ENCODE assay signal across 11 cellular contexts in the genomic region with DNA sequence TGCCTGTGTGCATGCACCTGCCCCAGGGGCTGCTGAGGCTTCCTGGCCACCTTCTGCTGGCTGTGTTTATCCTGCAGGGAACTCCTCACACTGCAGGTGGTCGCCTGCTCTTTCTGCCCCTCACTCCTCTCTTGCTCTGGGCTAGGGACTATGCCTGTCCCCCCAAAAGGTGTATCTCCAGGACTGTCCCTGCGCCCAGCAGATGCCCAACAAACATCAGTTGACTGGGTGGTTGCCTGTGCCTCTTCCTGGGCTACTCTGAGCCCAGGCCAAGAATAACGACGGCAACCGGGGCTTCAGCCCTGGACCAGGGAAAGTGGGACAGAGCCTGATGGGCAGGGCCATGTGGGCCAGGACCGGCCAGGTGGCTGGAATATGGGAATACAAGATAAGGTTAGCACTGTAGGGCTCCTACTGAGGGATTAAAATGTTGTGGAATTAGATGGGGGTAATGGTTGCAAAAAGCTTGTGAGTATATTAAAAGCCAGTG. TPM values are rescaled to one million over a fixed set of nuclear protein-coding genes. Genes with fewer than 3 reads are reported as not detected.
A peak's percentile ranks its signal among the peaks of the same experiment; 100 is the strongest.
DNase-seq lines count a peak whose midpoint lies in the region; ATAC-seq, FAIRE-seq and TF ChIP-seq lines count a peak whose summit lies in the region.
"Had no signal": no experiment of that assay in that cellular context is flagged by ENCODE, and none has a peak within 500 bp of the region (broad histone marks: within the 10 kb centered on the region; RNA-seq: fewer than 3 reads in every experiment).

No MANE protein-coding gene starts in this region.

- TF ChIP-seq CTCF in SK-N-SH (IDR thresholded peaks at IDR 0.05) (no peak), tibial artery (IDR thresholded peaks at IDR 0.05) (no peak)

- H3K36me3 ChIP-seq in SK-N-SH (replicated peaks in 1 of 2; ENCODE audit: control insufficient read depth in 1 of 2, insufficient read depth in 2 of 2, low read length in 1 of 2): peaks cover 8% of the 10 kb centered on the region in 2 experiments
- peaks cover 7% of the 10 kb centered on the region for H3K36me3 ChIP-seq in adipocyte (ENCODE audit: control insufficient read depth, insufficient read depth, low read length, severe bottlenecking)
- H3K36me3 ChIP-seq in mucosa of rectum (ENCODE audit: control insufficient read depth in 2 of 2, insufficient read depth in 2 of 2, low read length in 2 of 2): peaks cover 4 to 17% of the 10 kb centered on the region in 2 donors
- H3K36me3 ChIP-seq in tibial artery: peaks cover 0 to 25% (median 24%) of the 10 kb centered on the region in 3 donors

- peak overlapping the region; percentile 68 for H3K4me2 ChIP-seq in SK-N-SH

- H3K4me3 ChIP-seq in SK-N-SH (ENCODE audit: low read depth in 2 of 2, low read length in 1 of 2) (no peak overlapping the region), adipocyte (ENCODE audit: low read length) (no peak overlapping the region), mucosa of rectum (ENCODE audit: low read length in 2 of 2) (no peak overlapping the region), tibial artery (no peak overlapping the region)

- H3K4me1 ChIP-seq in SK-N-SH (ENCODE audit: control insufficient read depth in 1 of 2, insufficient read depth in 2 of 2, low read depth in 1 of 2, low read length in 1 of 2) (peaks cover 33 to 54% of the 10 kb centered on the region in 2 experiments; a peak in 3 of 4 replicates), adipocyte (ENCODE audit: control insufficient read depth, insufficient read depth, low read length) (peaks cover 50% of the 10 kb centered on the region), mucosa of rectum (ENCODE audit: control insufficient read depth in 2 of 2, insufficient read depth in 2 of 2, low read length in 2 of 2) (peaks cover 37 to 48% of the 10 kb centered on the region in 2 donors), tibial artery (peaks cover 0 to 52% (median 29%) of the 10 kb centered on the region in 4 donors)

- H3K9me2 ChIP-seq in SK-N-SH: no peaks in the 10 kb centered on the region

- H3K9ac ChIP-seq in SK-N-SH (peak overlapping the region; percentile 60; the same call in 1 of the 2 replicates), adipocyte (ENCODE audit: low read length) (peak overlapping the region; percentile 76), mucosa of rectum (ENCODE audit: low read depth in 1 of 2, low read length in 2 of 2) (no peak overlapping the region)

- no peaks in the 10 kb centered on the region for H3K79me2 ChIP-seq in SK-N-SH (ENCODE audit: insufficient read depth)

- TF ChIP-seq RAD21 in SK-N-SH (IDR thresholded peaks at IDR 0.05; ENCODE audit: low read length): no peak

- no peak for ATAC-seq in SK-N-SH treated with all-trans-retinoic acid at 6 μM for 48 hours

- peaks cover 16% of the 10 kb centered on the region for H3F3A ChIP-seq in SK-N-SH (replicated peaks; ENCODE audit: insufficient read depth)

- no peak for DNase-seq in SK-N-SH
- DNase-seq in adipocyte (ENCODE audit: low read depth): no peak
- DNase-seq in tibial artery: no peak
- no peak for DNase-seq in MV-4-11 (lab: John Stamatoyannopoulos, UW)
- DNase-seq in frontal cortex (ENCODE audit: low spot score in 2 of 2): no peak
- no peak for DNase-seq in central memory CD4-positive, alpha-beta T cell
- DNase-seq: NCI-H1694 had no signal

- no peak for TF ChIP-seq EP300 in SK-N-SH (IDR thresholded peaks at IDR 0.05; ENCODE audit: borderline replicate concordance in 1 of 2, low read depth in 1 of 2, low read length in 1 of 2)

- FAIRE-seq in frontal cortex (lab: Jason Lieb, UNC): no peak
- FAIRE-seq: A204.1, colon had no signal

- H3K27me3 ChIP-seq in SK-N-SH (ENCODE audit: insufficient read depth): no peaks in the 10 kb centered on the region
- H3K27me3 ChIP-seq in adipocyte (replicated peaks; ENCODE audit: control insufficient read depth, insufficient read depth, low read length): no peaks in the 10 kb centered on the region
- no peaks in the 10 kb centered on the region for H3K27me3 ChIP-seq in mucosa of rectum (ENCODE audit: control insufficient read depth in 2 of 2, insufficient read depth in 2 of 2, low read length in 2 of 2)
- no peaks in the 10 kb centered on the region for H3K27me3 ChIP-seq in tibial artery

- H2AFZ ChIP-seq in SK-N-SH (ENCODE audit: low read depth): no peak overlapping the region

- CTCF ChIA-PET in SK-N-SH (lab: Yijun Ruan, JAX): interaction anchor here (0.9 kb wide), 1 partner anchor 30 kb away, joined by 3 read pairs; no protein-coding TSS in a partner anchor

- peak overlapping the region in 1 of 2 experiments; percentile 92; a peak in 2 of 4 replicates for H3K27ac ChIP-seq in SK-N-SH (ENCODE audit: low read depth in 2 of 2, low read length in 1 of 2)
- H3K27ac ChIP-seq in mucosa of rectum (ENCODE audit: low read depth in 2 of 2, low read length in 2 of 2): peak overlapping the region; percentile 31 to 75
- H3K27ac ChIP-seq in tibial artery: peak overlapping the region; percentile 87 to 90

- intact Hi-C loops in tibial artery (cut with DNase I; ENCODE audit: low total_unique reads): no loop called here

- H3K9me3 ChIP-seq in SK-N-SH (no peaks in the 10 kb centered on the region), adipocyte (ENCODE audit: control insufficient read depth, low read length) (no peaks in the 10 kb centered on the region), mucosa of rectum (ENCODE audit: control insufficient read depth in 2 of 2, low read length in 2 of 2) (no peaks in the 10 kb centered on the region), tibial artery (no peaks in the 10 kb centered on the region)

- H4K20me1 ChIP-seq in SK-N-SH (ENCODE audit: insufficient read depth): no peaks in the 10 kb centered on the region

- WGBS in SK-N-SH (ENCODE audit: low lambda C conversion rate): 85% methylated on average over 6 of the region's 6 CpGs

- POLR2A ChIA-PET in SK-N-SH (lab: Yijun Ruan, JAX): no interaction called here

TF ChIP-seq in SK-N-SH, 30 proteins besides CTCF, POLR2A, EP300 and RAD21 (continues in another document):
- TF ChIP-seq NRF1 (IDR thresholded peaks at IDR 0.05; ENCODE audit: low read depth, low read length): no peak
- TF ChIP-seq YY1 (IDR thresholded peaks at IDR 0.05; ENCODE audit: low read depth): no peak
- TF ChIP-seq RCOR1 (IDR thresholded peaks at IDR 0.05; ENCODE audit: low read length): no peak
- no peak for TF ChIP-seq CHD2 (IDR thresholded peaks at IDR 0.05; ENCODE audit: low read length, partially characterized antibody)
- no peak for TF ChIP-seq GABPA (IDR thresholded peaks at IDR 0.05; ENCODE audit: low read depth)
- TF ChIP-seq RXRA (IDR thresholded peaks at IDR 0.05; ENCODE audit: borderline replicate concordance, low read depth): no peak
- TF ChIP-seq, protein P1, sequence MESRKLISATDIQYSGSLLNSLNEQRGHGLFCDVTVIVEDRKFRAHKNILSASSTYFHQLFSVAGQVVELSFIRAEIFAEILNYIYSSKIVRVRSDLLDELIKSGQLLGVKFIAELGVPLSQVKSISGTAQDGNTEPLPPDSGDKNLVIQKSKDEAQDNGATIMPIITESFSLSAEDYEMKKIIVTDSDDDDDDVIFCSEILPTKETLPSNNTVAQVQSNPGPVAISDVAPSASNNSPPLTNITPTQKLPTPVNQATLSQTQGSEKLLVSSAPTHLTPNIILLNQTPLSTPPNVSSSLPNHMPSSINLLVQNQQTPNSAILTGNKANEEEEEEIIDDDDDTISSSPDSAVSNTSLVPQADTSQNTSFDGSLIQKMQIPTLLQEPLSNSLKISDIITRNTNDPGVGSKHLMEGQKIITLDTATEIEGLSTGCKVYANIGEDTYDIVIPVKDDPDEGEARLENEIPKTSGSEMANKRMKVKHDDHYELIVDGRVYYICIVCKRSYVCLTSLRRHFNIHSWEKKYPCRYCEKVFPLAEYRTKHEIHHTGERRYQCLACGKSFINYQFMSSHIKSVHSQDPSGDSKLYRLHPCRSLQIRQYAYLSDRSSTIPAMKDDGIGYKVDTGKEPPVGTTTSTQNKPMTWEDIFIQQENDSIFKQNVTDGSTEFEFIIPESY (IDR thresholded peaks at IDR 0.05; ENCODE audit: borderline replicate concordance, low read depth): no peak
- TF ChIP-seq EZH2phosphoT487 (IDR thresholded peaks at IDR 0.05; ENCODE audit: borderline replicate concordance, low read depth): no peak
- TF ChIP-seq NFIC (IDR thresholded peaks at IDR 0.05; ENCODE audit: borderline replicate concordance): no peak

TF ChIP-seq in SK-N-SH treated with all-trans-retinoic acid at 6 μM for 48 hours, 23 proteins besides CTCF, POLR2A, EP300 and RAD21 (continues in another document):
- no peak for TF ChIP-seq GLIS3 (CRISPR knock-in tag; IDR thresholded peaks at IDR 0.05)
- no peak for TF ChIP-seq RARB (CRISPR knock-in tag; IDR thresholded peaks at IDR 0.05)
- TF ChIP-seq ARNTL (CRISPR knock-in tag; IDR thresholded peaks at IDR 0.05; ENCODE audit: borderline replicate concordance, low read depth): no peak
- TF ChIP-seq, protein P2, sequence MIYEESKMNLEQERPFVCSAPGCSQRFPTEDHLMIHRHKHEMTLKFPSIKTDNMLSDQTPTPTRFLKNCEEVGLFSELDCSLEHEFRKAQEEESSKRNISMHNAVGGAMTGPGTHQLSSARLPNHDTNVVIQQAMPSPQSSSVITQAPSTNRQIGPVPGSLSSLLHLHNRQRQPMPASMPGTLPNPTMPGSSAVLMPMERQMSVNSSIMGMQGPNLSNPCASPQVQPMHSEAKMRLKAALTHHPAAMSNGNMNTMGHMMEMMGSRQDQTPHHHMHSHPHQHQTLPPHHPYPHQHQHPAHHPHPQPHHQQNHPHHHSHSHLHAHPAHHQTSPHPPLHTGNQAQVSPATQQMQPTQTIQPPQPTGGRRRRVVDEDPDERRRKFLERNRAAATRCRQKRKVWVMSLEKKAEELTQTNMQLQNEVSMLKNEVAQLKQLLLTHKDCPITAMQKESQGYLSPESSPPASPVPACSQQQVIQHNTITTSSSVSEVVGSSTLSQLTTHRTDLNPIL (CRISPR knock-in tag; IDR thresholded peaks at IDR 0.05; ENCODE audit: low read depth): no peak
- TF ChIP-seq, protein P3, sequence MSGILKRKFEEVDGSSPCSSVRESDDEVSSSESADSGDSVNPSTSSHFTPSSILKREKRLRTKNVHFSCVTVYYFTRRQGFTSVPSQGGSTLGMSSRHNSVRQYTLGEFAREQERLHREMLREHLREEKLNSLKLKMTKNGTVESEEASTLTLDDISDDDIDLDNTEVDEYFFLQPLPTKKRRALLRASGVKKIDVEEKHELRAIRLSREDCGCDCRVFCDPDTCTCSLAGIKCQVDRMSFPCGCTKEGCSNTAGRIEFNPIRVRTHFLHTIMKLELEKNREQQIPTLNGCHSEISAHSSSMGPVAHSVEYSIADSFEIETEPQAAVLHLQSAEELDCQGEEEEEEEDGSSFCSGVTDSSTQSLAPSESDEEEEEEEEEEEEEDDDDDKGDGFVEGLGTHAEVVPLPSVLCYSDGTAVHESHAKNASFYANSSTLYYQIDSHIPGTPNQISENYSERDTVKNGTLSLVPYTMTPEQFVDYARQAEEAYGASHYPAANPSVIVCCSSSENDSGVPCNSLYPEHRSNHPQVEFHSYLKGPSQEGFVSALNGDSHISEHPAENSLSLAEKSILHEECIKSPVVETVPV (CRISPR knock-in tag; IDR thresholded peaks at IDR 0.05): no peak

RNA-seq across cellular contexts. Expression of a gene that starts 55.4 kb away (rescaled TPM):
- polyA plus RNA-seq in SK-N-SH (2012; rRNA removed): 30.9 and 33.2 TPM in 2 replicates
- 12.9 and 21.9 TPM in 2 replicates for polyA plus RNA-seq in SK-N-SH (2012; cell fraction: cytosol; rRNA removed)
- 48.4 and 53.9 TPM in 2 replicates for polyA plus RNA-seq in SK-N-SH (2012; cell fraction: nucleus; rRNA removed)
- total RNA-seq in frontal cortex: 13.0 TPM

RNA-seq across cellular contexts. Expression of a gene that starts 59.7 kb away (rescaled TPM):
- 41.3 and 54.1 TPM in 2 replicates for polyA plus RNA-seq in SK-N-SH (2012; rRNA removed)
- polyA plus RNA-seq in SK-N-SH (2012; cell fraction: cytosol; rRNA removed): 25.3 and 37.7 TPM in 2 replicates
- polyA plus RNA-seq in SK-N-SH (2012; cell fraction: nucleus; rRNA removed): 114 and 150 TPM in 2 replicates
- total RNA-seq in frontal cortex: 25.7 TPM

Comparison
In these comparisons a context has a peak if more than half of its experiments do, and no peak if none do; other contexts are left out.
1. H3K9ac ChIP-seq: peak in SK-N-SH (single experiment) and adipocyte (single experiment); none in mucosa of rectum (0 of 2).